In the genomic region with DNA sequence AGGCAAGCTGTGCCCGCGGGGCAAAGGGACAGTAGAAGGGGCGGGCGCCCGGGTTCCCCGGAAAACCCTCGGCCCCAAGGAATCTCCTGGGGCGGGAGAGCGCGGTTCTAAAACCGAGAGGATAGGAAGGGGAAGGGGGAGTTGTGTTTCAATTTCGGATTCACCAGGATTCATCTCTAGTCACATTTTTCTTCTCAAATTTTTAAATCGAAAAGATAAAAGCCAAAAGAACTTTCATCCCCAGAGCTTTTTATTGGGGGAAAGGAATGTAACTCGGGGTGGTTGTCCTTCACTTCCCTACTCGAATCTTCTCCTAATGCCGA, we compare ENCODE assay signal across 8 cellular contexts. TPM values are rescaled to one million over a fixed set of nuclear protein-coding genes. Genes with fewer than 3 reads are reported as not detected.
DNase-seq lines count a peak whose midpoint lies in the region; ATAC-seq and TF ChIP-seq lines count a peak whose summit lies in the region.

No MANE protein-coding gene starts in this region.

- peak overlapping the region; percentile 70 to 73 for H3K9ac ChIP-seq in duodenal mucosa (ENCODE audit: low read depth in 1 of 2, low read length in 2 of 2)

- peaks cover 12 to 16% of the 10 kb centered on the region in 2 donors for H3K4me1 ChIP-seq in duodenal mucosa (ENCODE audit: control insufficient read depth in 1 of 2, insufficient read depth in 2 of 2, low read length in 2 of 2)

- no peak for TF ChIP-seq CTCF in AG04449 (IDR thresholded peaks at IDR 0.05; ENCODE audit: insufficient read depth, low read length, missing control alignments)
- no peak for TF ChIP-seq CTCF in nephron (IDR thresholded peaks at IDR 0.05; ENCODE audit: unreplicated experiment in 3 of 3)

- H3K4me3 ChIP-seq in AG04449 (ENCODE audit: low read depth, low read length), result peak overlapping the region; percentile 56; the same call in 1 of the 2 replicates
- peak overlapping the region; percentile 76 to 80 for H3K4me3 ChIP-seq in duodenal mucosa (ENCODE audit: low read depth in 1 of 2, low read length in 2 of 2)

- H3K4me1 Mint-ChIP-seq in IgD-negative memory B cell, result peaks cover 9 to 21% (median 12%) of the 10 kb centered on the region in 3 donors
- peaks cover 38% of the 10 kb centered on the region for H3K4me1 Mint-ChIP-seq in nephron

- peak overlapping the region; percentile 50 to 65 (median 61) for H3K4me3 Mint-ChIP-seq in IgD-negative memory B cell
- H3K4me3 Mint-ChIP-seq in nephron, result peak overlapping the region; percentile 91 to 100 (median 95)

- H3K27me3 Mint-ChIP-seq in IgD-negative memory B cell (peaks cover 64% of the 10 kb centered on the region), nephron (ENCODE audit: low read depth) (peaks cover 83% of the 10 kb centered on the region)

- H3K27ac Mint-ChIP-seq in IgD-negative memory B cell (no peak overlapping the region), nephron (peak overlapping the region; percentile 72 to 96 (median 91))

- peaks cover 0 to 6% of the 10 kb centered on the region in 2 donors for H3K36me3 ChIP-seq in duodenal mucosa (ENCODE audit: control insufficient read depth in 1 of 2, insufficient read depth in 2 of 2, low read length in 2 of 2)

- peaks cover 8 to 25% of the 10 kb centered on the region in 2 donors for H3K27me3 ChIP-seq in duodenal mucosa (ENCODE audit: control insufficient read depth in 1 of 2, insufficient read depth in 2 of 2, low read length in 2 of 2)

- CTCF ChIA-PET in AG04449 (lab: Yijun Ruan, JAX), result interaction anchor here (1.6 kb wide), 1 partner anchor 220 kb away, joined by 5 read pairs; no protein-coding TSS in a partner anchor

- no peaks in the 10 kb centered on the region for H3K9me3 ChIP-seq in duodenal mucosa (ENCODE audit: control insufficient read depth in 1 of 2, low read length in 2 of 2)

- no peak for DNase-seq in AG04449 (ENCODE audit: low read depth, low spot score)
- DNase-seq in MV-4-11 (lab: John Stamatoyannopoulos, UW), result no peak
- DNase-seq in RPMI8226, result no peak
- no peak for DNase-seq in dedifferentiated amniotic fluid mesenchymal stem cell (ENCODE audit: extremely low spot score)

- H3K9me3 Mint-ChIP-seq in IgD-negative memory B cell (no peaks in the 10 kb centered on the region), nephron (no peaks in the 10 kb centered on the region)

- no peak for ATAC-seq in HG02840 (IDR thresholded peaks at IDR 0.05; ENCODE audit: low FRiP score, unreplicated experiment)

- H3K27ac ChIP-seq in duodenal mucosa (ENCODE audit: low read depth, low read length), result peak overlapping the region; percentile 74

- POLR2A ChIA-PET in AG04449 (lab: Yijun Ruan, JAX), result no interaction called here

- H3K36me3 Mint-ChIP-seq in IgD-negative memory B cell (no peaks in the 10 kb centered on the region), nephron (ENCODE audit: low read depth) (peaks cover 19% of the 10 kb centered on the region)

RNA-seq across cellular contexts. Expression of gene BMP4, which starts 1.4 kb away (rescaled TPM):
- polyA plus RNA-seq in IgD-negative memory B cell, result not detected

Comparison
In these comparisons a context has a peak if more than half of its experiments do, and no peak if none do; other contexts are left out.
1. H3K27ac Mint-ChIP-seq: peak in nephron (3 of 3); none in IgD-negative memory B cell (0 of 3).